ENCODE assay signal across 18 cellular contexts in genomic region chrX:131818297-131818936, GRCh38.
A peak's percentile ranks its signal among the peaks of the same experiment; 100 is the strongest.
DNase-seq lines count a peak whose midpoint lies in the region; ATAC-seq lines count a peak whose summit lies in the region.
"Had no signal": no experiment of that assay in that cellular context is flagged by ENCODE, and none has a peak within 500 bp of the region (broad histone marks: within the 10 kb centered on the region; RNA-seq: fewer than 3 reads in every experiment).

No MANE protein-coding gene starts in this region.

- peak overlapping the region; percentile 88 for H3K27ac Mint-ChIP-seq in activated naive CD4-positive, alpha-beta T cell treated with anti-CD3 and anti-CD28 coated beads, Interleukin-2, amount 10 ng/mL, durations not matched to agents 7 days and 5 days
- H3K27ac Mint-ChIP-seq in activated naive CD8-positive, alpha-beta T cell: peak overlapping the region; percentile 22
- peak overlapping the region; percentile 59 for H3K27ac Mint-ChIP-seq in stimulated activated naive B cell treated with anti-CD40 and anti-IgM and Interleukin-4, amounts not matched to agents 10 μg/mL and 1 μg/mL and 100 μg/mL, for 72 hours
- H3K27ac Mint-ChIP-seq: activated T-helper 2 cell treated with anti-CD3 and anti-CD28 coated beads, Interferon-gamma antibody, Interleukin-2, Interleukin-4, amounts not matched to agents 10 μg/mL and 5 μg/mL and 100 μg/mL, durations not matched to agents 14 hours and 24 hours and 36 hours; memory B cell; neural progenitor cell had no signal

- no peaks in the 10 kb centered on the region for H3K27me3 Mint-ChIP-seq in activated naive CD4-positive, alpha-beta T cell treated with anti-CD3 and anti-CD28 coated beads, Interleukin-2, amount 10 ng/mL, durations not matched to agents 7 days and 5 days
- H3K27me3 Mint-ChIP-seq in activated naive CD8-positive, alpha-beta T cell: no peaks in the 10 kb centered on the region
- H3K27me3 Mint-ChIP-seq in stimulated activated naive B cell treated with anti-CD40 and anti-IgM and Interleukin-4, amounts not matched to agents 10 μg/mL and 1 μg/mL and 100 μg/mL, for 72 hours: no peaks in the 10 kb centered on the region
- H3K27me3 Mint-ChIP-seq: memory B cell had no signal

- peaks cover 51% of the 10 kb centered on the region for H3K4me1 Mint-ChIP-seq in activated naive CD4-positive, alpha-beta T cell treated with anti-CD3 and anti-CD28 coated beads, Interleukin-2, amount 10 ng/mL, durations not matched to agents 7 days and 5 days
- peaks cover 23% of the 10 kb centered on the region for H3K4me1 Mint-ChIP-seq in activated naive CD8-positive, alpha-beta T cell (ENCODE audit: low read depth)
- peaks cover 18 to 22% of the 10 kb centered on the region in 2 donors for H3K4me1 Mint-ChIP-seq in stimulated activated naive B cell treated with anti-CD40 and anti-IgM and Interleukin-4, amounts not matched to agents 10 μg/mL and 1 μg/mL and 100 μg/mL, for 72 hours
- H3K4me1 Mint-ChIP-seq: neural progenitor cell had no signal

- H3K9me3 Mint-ChIP-seq in activated naive CD4-positive, alpha-beta T cell treated with anti-CD3 and anti-CD28 coated beads, Interleukin-2, amount 10 ng/mL, durations not matched to agents 7 days and 5 days: no peaks in the 10 kb centered on the region
- no peaks in the 10 kb centered on the region for H3K9me3 Mint-ChIP-seq in activated naive CD8-positive, alpha-beta T cell (ENCODE audit: low read depth)
- H3K9me3 Mint-ChIP-seq in stimulated activated naive B cell treated with anti-CD40 and anti-IgM and Interleukin-4, amounts not matched to agents 10 μg/mL and 1 μg/mL and 100 μg/mL, for 72 hours: no peaks in the 10 kb centered on the region
- H3K9me3 Mint-ChIP-seq: activated T-helper 2 cell treated with anti-CD3 and anti-CD28 coated beads, Interferon-gamma antibody, Interleukin-2, Interleukin-4, amounts not matched to agents 10 μg/mL and 5 μg/mL and 100 μg/mL, durations not matched to agents 14 hours and 24 hours and 36 hours; memory B cell had no signal

- DNase-seq in activated naive CD4-positive, alpha-beta T cell treated with anti-CD3 and anti-CD28 coated beads, Interleukin-2, amount 10 ng/mL, durations not matched to agents 7 days and 5 days: no peak
- no peak for DNase-seq in activated naive CD4-positive, alpha-beta T cell treated with Interleukin-2 at 50 U/mL for 16 hours
- DNase-seq in NOMO-1 treated with DMSO at 0.1 percent for 48 hours (lab: John Stamatoyannopoulos, UW; ENCODE audit: unreplicated experiment) (peak; percentile 63), COLO829 (ENCODE audit: low spot score) (no peak), 8988T (no peak)
- DNase-seq in stimulated activated naive B cell treated with anti-CD40 and anti-IgM and Interleukin-4, amounts not matched to agents 10 μg/mL and 1 μg/mL and 100 μg/mL, for 72 hours: no peak
- DNase-seq: activated CD4-positive, alpha-beta T cell treated with anti-CD3 and anti-CD28 coated beads, Interleukin-2, amount 50 U/mL, for 1 hour; Karpas-422; NCI-H1436 treated with DMSO at 0.1 percent for 48 hours; retina; SJCRH30; stomach had no signal

- no peak for ATAC-seq in stimulated activated naive B cell treated with anti-CD40 and anti-IgM and Interleukin-4, amounts not matched to agents 10 μg/mL and 1 μg/mL and 100 μg/mL, for 72 hours (replicated peaks)
- ATAC-seq in GM18858 (IDR thresholded peaks at IDR 0.05; ENCODE audit: unreplicated experiment): no peak
- ATAC-seq: HCT116 had no signal

- no peak overlapping the region for H3K4me3 Mint-ChIP-seq in activated naive CD4-positive, alpha-beta T cell treated with anti-CD3 and anti-CD28 coated beads, Interleukin-2, amount 10 ng/mL, durations not matched to agents 7 days and 5 days
- H3K4me3 Mint-ChIP-seq in activated naive CD8-positive, alpha-beta T cell: no peak overlapping the region
- peak overlapping the region; percentile 25 to 26 for H3K4me3 Mint-ChIP-seq in stimulated activated naive B cell treated with anti-CD40 and anti-IgM and Interleukin-4, amounts not matched to agents 10 μg/mL and 1 μg/mL and 100 μg/mL, for 72 hours
- H3K4me3 Mint-ChIP-seq: memory B cell, neural progenitor cell had no signal

- CTCF ChIA-PET in activated naive CD4-positive, alpha-beta T cell treated with anti-CD3 and anti-CD28 coated beads, Interleukin-2, amount 10 ng/mL, durations not matched to agents 7 days and 5 days (lab: Charles Lee): interaction anchor here (2.1 kb wide), 1 partner anchor 10 kb away, joined by 17 read pairs; no protein-coding TSS in a partner anchor

- peaks cover 9% of the 10 kb centered on the region for H3K36me3 Mint-ChIP-seq in activated naive CD4-positive, alpha-beta T cell treated with anti-CD3 and anti-CD28 coated beads, Interleukin-2, amount 10 ng/mL, durations not matched to agents 7 days and 5 days
- H3K36me3 Mint-ChIP-seq in activated naive CD8-positive, alpha-beta T cell: no peaks in the 10 kb centered on the region
- H3K36me3 Mint-ChIP-seq in stimulated activated naive B cell treated with anti-CD40 and anti-IgM and Interleukin-4, amounts not matched to agents 10 μg/mL and 1 μg/mL and 100 μg/mL, for 72 hours: peaks cover 2 to 10% of the 10 kb centered on the region in 2 donors

Comparison
In these comparisons a context has a peak if more than half of its experiments do, and no peak if none do; other contexts are left out.
1. H3K27ac Mint-ChIP-seq: peak in every context shown above with its lines; median percentile 88 in activated naive CD4-positive, alpha-beta T cell treated with anti-CD3 and anti-CD28 coated beads, Interleukin-2, amount 10 ng/mL, durations not matched to agents 7 days and 5 days; 59 in stimulated activated naive B cell treated with anti-CD40 and anti-IgM and Interleukin-4, amounts not matched to agents 10 μg/mL and 1 μg/mL and 100 μg/mL, for 72 hours; 22 in activated naive CD8-positive, alpha-beta T cell.
2. H3K4me3 Mint-ChIP-seq: peak in stimulated activated naive B cell treated with anti-CD40 and anti-IgM and Interleukin-4, amounts not matched to agents 10 μg/mL and 1 μg/mL and 100 μg/mL, for 72 hours (2 of 2); none in activated naive CD4-positive, alpha-beta T cell treated with anti-CD3 and anti-CD28 coated beads, Interleukin-2, amount 10 ng/mL, durations not matched to agents 7 days and 5 days (single experiment) and activated naive CD8-positive, alpha-beta T cell (single experiment).